ENCODE assay signal across 9 cellular contexts in the genomic region with DNA sequence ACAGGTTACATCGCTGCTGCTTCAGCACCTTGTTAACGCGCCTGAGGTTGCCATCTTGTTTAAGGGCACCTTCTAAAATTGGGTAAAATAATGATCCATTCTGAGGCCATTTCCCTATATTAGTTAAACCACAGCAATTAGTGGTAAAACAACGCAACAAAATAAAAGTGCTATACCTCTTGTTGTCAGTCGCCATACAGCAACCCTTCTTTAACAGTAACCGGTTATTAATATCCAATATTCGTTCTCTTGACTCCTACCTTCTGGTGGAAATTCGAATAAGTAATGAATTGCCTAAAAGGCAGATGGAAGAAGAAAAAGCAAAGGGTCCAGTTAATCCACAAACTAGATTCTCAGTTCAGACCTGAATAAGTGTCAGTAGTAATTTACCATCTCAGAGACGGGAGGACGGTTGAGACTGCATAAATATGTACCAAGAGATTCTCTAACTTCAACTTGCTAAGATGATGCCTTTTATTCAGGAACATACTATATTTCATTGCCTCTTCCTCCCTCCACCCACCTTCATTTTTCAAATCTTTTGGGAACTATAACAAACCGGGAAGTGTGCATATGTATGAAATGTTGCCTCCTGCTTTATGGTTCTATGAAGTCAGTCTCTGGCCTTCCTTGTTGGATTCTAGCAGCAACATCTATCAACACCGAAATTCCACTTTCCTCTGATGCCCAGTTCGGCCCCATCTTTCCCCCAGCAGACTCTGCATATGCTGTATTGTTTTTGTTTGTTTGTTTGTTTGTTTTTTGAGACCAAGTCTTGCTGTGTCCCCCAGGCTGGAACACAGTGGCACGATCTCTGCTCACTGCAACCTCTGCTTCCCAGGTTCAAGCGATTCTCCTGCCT. TPM values are rescaled to one million over a fixed set of nuclear protein-coding genes. Genes with fewer than 3 reads are reported as not detected.
DNase-seq lines count a peak whose midpoint lies in the region; ATAC-seq, FAIRE-seq and TF ChIP-seq lines count a peak whose summit lies in the region.
"Had no signal": no experiment of that assay in that cellular context is flagged by ENCODE, and none has a peak within 500 bp of the region (broad histone marks: within the 10 kb centered on the region; RNA-seq: fewer than 3 reads in every experiment).

No MANE protein-coding gene starts in this region.

- peaks cover 0 to 14% (median 13%) of the 10 kb centered on the region in 4 donors for H3K4me1 ChIP-seq in sigmoid colon

- H3K27ac ChIP-seq in WERI-Rb-1 (peak overlapping the region; percentile 93), sigmoid colon (peak overlapping the region; percentile 88 to 97 (median 93))

- TF ChIP-seq EP300 in sigmoid colon (IDR thresholded peaks at IDR 0.05), result no peak

- TF ChIP-seq POLR2A in GM12891 (IDR thresholded peaks at IDR 0.05; ENCODE audit: low read depth, low read length) (no peak), sigmoid colon (IDR thresholded peaks at IDR 0.05) (no peak)

- H3K9me3 ChIP-seq in WERI-Rb-1 (ENCODE audit: severe bottlenecking) (no peaks in the 10 kb centered on the region), sigmoid colon (no peaks in the 10 kb centered on the region)

- DNase-seq in GM12891 (ENCODE audit: insufficient read length, low spot score) (no peak), WERI-Rb-1 (no peak), fibroblast of villous mesenchyme (ENCODE audit: low read depth) (no peak), sigmoid colon (no peak), KG1 (lab: John Stamatoyannopoulos, UW) (no peak)
- DNase-seq: NCI-H446 had no signal

- intact Hi-C loops in sigmoid colon (cut with DNase I), result loop anchor here (1.0 kb wide), 1 partner anchor 29 kb away; no protein-coding TSS in a partner anchor

- 73 to 74% methylated on average over 15 of the region's 15 CpGs for WGBS in sigmoid colon, 2 donors

- TF ChIP-seq CTCF in WERI-Rb-1 (IDR thresholded peaks at IDR 0.05; ENCODE audit: low read depth, low read length) (no peak), fibroblast of villous mesenchyme (IDR thresholded peaks at IDR 0.05; ENCODE audit: insufficient read depth, low read depth, low read length) (no peak), sigmoid colon (IDR thresholded peaks at IDR 0.05) (no peak)

- H3K27me3 ChIP-seq in WERI-Rb-1 (ENCODE audit: insufficient read depth, low read depth, severe bottlenecking), result no peaks in the 10 kb centered on the region
- H3K27me3 ChIP-seq in sigmoid colon, result no peaks in the 10 kb centered on the region

- ATAC-seq in HG03025 (IDR thresholded peaks at IDR 0.05; ENCODE audit: low FRiP score, unreplicated experiment), result no peak
- ATAC-seq in HG03521 (IDR thresholded peaks at IDR 0.05; ENCODE audit: unreplicated experiment), result no peak
- ATAC-seq in HG03565 (IDR thresholded peaks at IDR 0.05; ENCODE audit: unreplicated experiment), result no peak

- H3K4me3 ChIP-seq in WERI-Rb-1 (ENCODE audit: low read depth, low read length) (peak overlapping the region; percentile 95), fibroblast of villous mesenchyme (ENCODE audit: low read depth, low read length) (peak overlapping the region; percentile 74), sigmoid colon (peak overlapping the region; percentile 59 to 94 (median 80))

- H3K36me3 ChIP-seq in WERI-Rb-1, result peaks cover 32% of the 10 kb centered on the region
- H3K36me3 ChIP-seq in sigmoid colon, result peaks cover 9 to 30% (median 26%) of the 10 kb centered on the region in 4 donors

- no peak for FAIRE-seq in GM12891 (lab: Jason Lieb, UNC)

TF ChIP-seq in GM12891, 5 proteins besides CTCF, POLR2A, EP300 and RAD21:
- TF ChIP-seq TAF1 (IDR thresholded peaks at IDR 0.05; ENCODE audit: low read depth, low read length) (0 out of 2 replicates have a peak, but pooled peaks have one; percentile 26), POLR2AphosphoS5 (IDR thresholded peaks at IDR 0.05; ENCODE audit: low read depth, low read length) (no peak)

RNA-seq across cellular contexts. Expression of gene PSMB5, which starts 0.8 kb away (rescaled TPM):
- polyA plus RNA-seq in GM12891 (2012; ENCODE audit: low read depth, missing spikeins), result 104 TPM
- total RNA-seq in fibroblast of villous mesenchyme (178 and 196 TPM in 2 replicates), sigmoid colon (100 to 1,000 TPM; 113 to 179 (median 135) TPM)
- 100 to 1,000 TPM; 132 to 145 (median 141) TPM for polyA plus RNA-seq in sigmoid colon

RNA-seq across cellular contexts. Expression of gene PSMB11, which starts 6.5 kb away (rescaled TPM):
- polyA plus RNA-seq in GM12891 (2012; ENCODE audit: low read depth, missing spikeins), result not detected
- total RNA-seq in fibroblast of villous mesenchyme (not detected in 2 replicates), sigmoid colon (under 1 TPM in 1 of 4 donors, not detected in 3; 0.41 TPM)
- under 1 TPM in 1 of 3 donors, not detected in 2; 0.06 TPM for polyA plus RNA-seq in sigmoid colon

RNA-seq across cellular contexts. Expression of gene CDH24, which starts 21.8 kb away (rescaled TPM):
- 1.1 TPM for polyA plus RNA-seq in GM12891 (2012; ENCODE audit: low read depth, missing spikeins)
- 6.4 and 10.8 TPM in 2 replicates for total RNA-seq in fibroblast of villous mesenchyme
- total RNA-seq in sigmoid colon, result 1 to 10 TPM; 2.0 to 7.5 (median 2.8) TPM
- 1 to 10 TPM in 1 of 3 donors, under 1 TPM in 2; 0.46 to 5.4 (median 0.60) TPM for polyA plus RNA-seq in sigmoid colon

RNA-seq across cellular contexts. Expression of gene C14orf93, which starts 25.6 kb away (rescaled TPM):
- 6.0 TPM for polyA plus RNA-seq in GM12891 (2012; ENCODE audit: low read depth, missing spikeins)
- total RNA-seq in fibroblast of villous mesenchyme, result 4.5 and 4.7 TPM in 2 replicates
- 10 to 100 TPM in 3 of 4 donors, 1 to 10 TPM in 1; 8.9 to 19.9 (median 12.9) TPM for total RNA-seq in sigmoid colon
- polyA plus RNA-seq in sigmoid colon, result 10 to 100 TPM in 2 of 3 donors, 1 to 10 TPM in 1; 7.4 to 11.9 (median 10.2) TPM

RNA-seq across cellular contexts. Expression of gene AJUBA, which starts 53.2 kb away (rescaled TPM):
- 0.58 TPM for polyA plus RNA-seq in GM12891 (2012; ENCODE audit: low read depth, missing spikeins)
- total RNA-seq in fibroblast of villous mesenchyme (105 and 131 TPM in 2 replicates), sigmoid colon (1 to 10 TPM; 5.0 to 5.5 (median 5.1) TPM)
- 1 to 10 TPM in 2 of 3 donors, under 1 TPM in 1; 0.23 to 7.8 (median 6.0) TPM for polyA plus RNA-seq in sigmoid colon
